Comparison of ENCODE assay signal across 9 cellular contexts in the genomic region with DNA sequence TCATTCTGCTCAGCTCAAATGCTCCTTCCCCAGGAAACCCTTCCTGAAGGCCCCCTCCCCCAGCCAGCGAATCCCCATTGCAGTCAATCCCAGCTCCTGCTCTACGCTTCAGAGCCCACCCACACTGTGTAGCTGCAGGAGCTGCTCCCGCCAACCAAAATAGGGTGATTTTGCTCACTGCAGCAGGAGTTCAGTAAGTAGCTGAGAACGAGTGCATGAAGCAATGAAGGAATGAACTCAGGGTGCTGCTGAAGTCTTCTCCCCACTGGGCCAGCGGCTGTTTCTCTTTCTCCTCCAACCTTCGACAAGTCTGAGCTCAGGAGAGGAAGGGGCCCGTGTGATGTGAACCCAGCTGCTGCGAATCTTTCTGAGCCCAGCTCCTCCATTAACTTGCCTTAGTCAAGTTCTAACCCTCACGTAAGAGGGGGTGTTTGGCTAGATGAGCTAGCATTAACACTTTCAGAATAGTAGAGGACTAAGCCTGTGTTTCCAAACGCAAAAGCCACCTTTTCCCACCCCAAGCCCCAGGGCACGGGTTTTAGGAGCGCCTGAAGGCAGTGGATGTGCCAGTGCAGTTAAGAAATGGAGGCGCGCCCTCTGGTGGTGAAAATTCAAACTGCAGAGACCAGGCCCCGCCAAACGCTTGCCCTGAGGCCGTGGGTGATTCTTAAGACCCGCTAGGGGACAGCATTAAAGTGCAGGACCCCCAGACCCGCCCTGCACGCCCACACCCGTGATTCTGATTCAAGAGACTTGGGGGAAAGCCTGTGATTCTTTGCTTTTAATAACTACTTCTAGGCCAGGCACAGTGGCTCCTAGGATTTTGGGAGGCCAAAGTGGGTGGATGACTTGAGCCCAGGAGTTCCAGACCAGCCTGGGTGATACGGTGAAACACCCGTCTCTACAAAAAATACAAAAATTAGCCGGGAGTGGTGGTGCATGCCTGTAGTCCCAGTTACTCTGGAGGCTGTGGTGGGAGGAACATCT. TPM values are rescaled to one million over a fixed set of nuclear protein-coding genes. Genes with fewer than 3 reads are reported as not detected.
A peak's percentile ranks its signal among the peaks of the same experiment; 100 is the strongest.
DNase-seq lines count a peak whose midpoint lies in the region; ATAC-seq and TF ChIP-seq lines count a peak whose summit lies in the region.
"Had no signal": no experiment of that assay in that cellular context is flagged by ENCODE, and none has a peak within 500 bp of the region (broad histone marks: within the 10 kb centered on the region; RNA-seq: fewer than 3 reads in every experiment).

No MANE protein-coding gene starts in this region.

- DNase-seq in COLO829 (ENCODE audit: low spot score) (peak; percentile 55), NCI-H2171 treated with DMSO at 0.1 percent for 48 hours (lab: John Stamatoyannopoulos, UW) (peak; percentile 26), esophagus muscularis mucosa (ENCODE audit: extremely low spot score) (no peak), thyroid gland (peak; percentile 29 to 47)
- peak; percentile 42 for DNase-seq in activated CD8-positive, alpha-beta memory T cell treated with anti-CD3 and anti-CD28 coated beads, Interleukin-2, amount 50 U/mL, for 24 hours (ENCODE audit: extremely low read depth)

- H3K27me3 ChIP-seq in esophagus muscularis mucosa (peaks cover 0 to 44% (median 2%) of the 10 kb centered on the region in 4 donors), neural cell (ENCODE audit: insufficient read depth, low read depth, low read length) (no peaks in the 10 kb centered on the region), thyroid gland (no peaks in the 10 kb centered on the region)

- no peak overlapping the region for H3K4me2 ChIP-seq in neural cell (ENCODE audit: low read length)

- WGBS in esophagus muscularis mucosa: 30% methylated on average over 24 of the region's 24 CpGs
- whole genome bisulfite sequencing in thyroid gland, 2 donors: 23 to 25% methylated on average over 22 to 24 of the region's 24 CpGs

- no peaks in the 10 kb centered on the region for H3K36me3 ChIP-seq in esophagus muscularis mucosa
- H3K36me3 ChIP-seq in neural cell (ENCODE audit: insufficient read depth, low read length): no peaks in the 10 kb centered on the region
- no peaks in the 10 kb centered on the region for H3K36me3 ChIP-seq in thyroid gland

- TF ChIP-seq CTCF in esophagus muscularis mucosa (IDR thresholded peaks at IDR 0.05) (peak; percentile 58 to 92 (median 75)), neural cell (IDR thresholded peaks at IDR 0.05; ENCODE audit: poor library complexity, severe bottlenecking) (peak; percentile 83), thyroid gland (IDR thresholded peaks at IDR 0.05) (peak; percentile 39 to 92 (median 63))

- H3K9me3 ChIP-seq in esophagus muscularis mucosa (peaks cover 0 to 10% (median 8%) of the 10 kb centered on the region in 4 donors), neural cell (ENCODE audit: low read length) (no peaks in the 10 kb centered on the region), thyroid gland (no peaks in the 10 kb centered on the region)

- ATAC-seq in GM21529 (IDR thresholded peaks at IDR 0.05; ENCODE audit: unreplicated experiment): peak; percentile 63
- no peak for ATAC-seq in GM21717 (IDR thresholded peaks at IDR 0.05; ENCODE audit: unreplicated experiment)

- H3K4me1 ChIP-seq in esophagus muscularis mucosa: no peaks in the 10 kb centered on the region
- H3K4me1 ChIP-seq in thyroid gland: no peaks in the 10 kb centered on the region

- H2AFZ ChIP-seq in neural cell (ENCODE audit: low read depth, low read length): no peak overlapping the region

- no peak for TF ChIP-seq POLR2A in esophagus muscularis mucosa (IDR thresholded peaks at IDR 0.05; ENCODE audit: low read depth)
- TF ChIP-seq POLR2A in thyroid gland (IDR thresholded peaks at IDR 0.05): no peak

- no peak overlapping the region for H3K27ac ChIP-seq in esophagus muscularis mucosa (replicated peaks in 1 of 4)
- no peak overlapping the region for H3K27ac ChIP-seq in neural cell (ENCODE audit: low read length)
- H3K27ac ChIP-seq in thyroid gland: no peak overlapping the region

- H3F3A ChIP-seq in neural cell (ENCODE audit: insufficient read depth, low read length, poor library complexity, severe bottlenecking): no peaks in the 10 kb centered on the region

- H3K9ac ChIP-seq in neural cell (ENCODE audit: low read length): no peak overlapping the region

- no peaks in the 10 kb centered on the region for H3K9me2 ChIP-seq in neural cell (ENCODE audit: insufficient read depth, low read length)

- H4K20me1 ChIP-seq in neural cell (ENCODE audit: insufficient read depth): no peaks in the 10 kb centered on the region

- TF ChIP-seq RAD21 in neural cell (conservative IDR thresholded peaks at IDR 0.05): peak; percentile 76

- no peak for TF ChIP-seq EP300 in esophagus muscularis mucosa (IDR thresholded peaks at IDR 0.05)
- TF ChIP-seq EP300 in neural cell (conservative IDR thresholded peaks at IDR 0.05; ENCODE audit: poor library complexity, severe bottlenecking): no peak

- H3K4me3 ChIP-seq in esophagus muscularis mucosa (no peak overlapping the region), neural cell (ENCODE audit: low read length) (no peak overlapping the region), thyroid gland (replicated peaks in 1 of 3) (no peak overlapping the region)

- H3K79me2 ChIP-seq in neural cell (replicated peaks; ENCODE audit: insufficient read depth, low read length): no peaks in the 10 kb centered on the region

- intact Hi-C loops in esophagus muscularis mucosa (cut with DNase I): no loop called here
- intact Hi-C loops in thyroid gland (cut with DNase I): no loop called here

TF ChIP-seq in neural cell, 6 proteins besides CTCF, POLR2A, EP300 and RAD21:
- TF ChIP-seq MXI1 (conservative IDR thresholded peaks at IDR 0.05; ENCODE audit: poor library complexity, severe bottlenecking) (no peak), TAF1 (IDR thresholded peaks at IDR 0.05; ENCODE audit: low read depth) (no peak), EZH2 (IDR thresholded peaks at IDR 0.05; ENCODE audit: borderline replicate concordance, insufficient read depth, low read length, poor library complexity, severe bottlenecking) (no peak), SMC3 (conservative IDR thresholded peaks at IDR 0.05; ENCODE audit: poor library complexity) (peak; percentile 81), POLR2AphosphoS5 (IDR thresholded peaks at IDR 0.05) (no peak)
- TF ChIP-seq, protein P1, sequence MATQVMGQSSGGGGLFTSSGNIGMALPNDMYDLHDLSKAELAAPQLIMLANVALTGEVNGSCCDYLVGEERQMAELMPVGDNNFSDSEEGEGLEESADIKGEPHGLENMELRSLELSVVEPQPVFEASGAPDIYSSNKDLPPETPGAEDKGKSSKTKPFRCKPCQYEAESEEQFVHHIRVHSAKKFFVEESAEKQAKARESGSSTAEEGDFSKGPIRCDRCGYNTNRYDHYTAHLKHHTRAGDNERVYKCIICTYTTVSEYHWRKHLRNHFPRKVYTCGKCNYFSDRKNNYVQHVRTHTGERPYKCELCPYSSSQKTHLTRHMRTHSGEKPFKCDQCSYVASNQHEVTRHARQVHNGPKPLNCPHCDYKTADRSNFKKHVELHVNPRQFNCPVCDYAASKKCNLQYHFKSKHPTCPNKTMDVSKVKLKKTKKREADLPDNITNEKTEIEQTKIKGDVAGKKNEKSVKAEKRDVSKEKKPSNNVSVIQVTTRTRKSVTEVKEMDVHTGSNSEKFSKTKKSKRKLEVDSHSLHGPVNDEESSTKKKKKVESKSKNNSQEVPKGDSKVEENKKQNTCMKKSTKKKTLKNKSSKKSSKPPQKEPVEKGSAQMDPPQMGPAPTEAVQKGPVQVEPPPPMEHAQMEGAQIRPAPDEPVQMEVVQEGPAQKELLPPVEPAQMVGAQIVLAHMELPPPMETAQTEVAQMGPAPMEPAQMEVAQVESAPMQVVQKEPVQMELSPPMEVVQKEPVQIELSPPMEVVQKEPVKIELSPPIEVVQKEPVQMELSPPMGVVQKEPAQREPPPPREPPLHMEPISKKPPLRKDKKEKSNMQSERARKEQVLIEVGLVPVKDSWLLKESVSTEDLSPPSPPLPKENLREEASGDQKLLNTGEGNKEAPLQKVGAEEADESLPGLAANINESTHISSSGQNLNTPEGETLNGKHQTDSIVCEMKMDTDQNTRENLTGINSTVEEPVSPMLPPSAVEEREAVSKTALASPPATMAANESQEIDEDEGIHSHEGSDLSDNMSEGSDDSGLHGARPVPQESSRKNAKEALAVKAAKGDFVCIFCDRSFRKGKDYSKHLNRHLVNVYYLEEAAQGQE (IDR thresholded peaks at IDR 0.05; ENCODE audit: borderline replicate concordance): no peak

RNA-seq across cellular contexts. Expression of a gene that starts 11.9 kb away (rescaled TPM):
- total RNA-seq in esophagus muscularis mucosa (not detected), thyroid gland (not detected)
- not detected in 2 replicates for polyA plus RNA-seq in neural cell
- not detected in 2 replicates for polyA minus RNA-seq in neural cell
- total RNA-seq: T-helper 1 cell treated with Interleukin-12 subunit alpha and Interleukin-12 subunit beta and Interleukin-4 antibody, amounts not matched to agents 30 ng/mL and 1 ng/mL, for 36 hours had no signal

RNA-seq across cellular contexts. Expression of a gene that starts 31.9 kb away (rescaled TPM):
- total RNA-seq in esophagus muscularis mucosa (1 to 10 TPM; 2.1 to 5.1 (median 3.7) TPM), thyroid gland (1 to 10 TPM; 1.3 to 6.6 (median 2.9) TPM)
- 4.7 TPM in 1 of 2 replicates, not detected in the other for polyA plus RNA-seq in neural cell
- polyA minus RNA-seq in neural cell: not detected in 2 replicates
- total RNA-seq: T-helper 1 cell treated with Interleukin-12 subunit alpha and Interleukin-12 subunit beta and Interleukin-4 antibody, amounts not matched to agents 30 ng/mL and 1 ng/mL, for 36 hours had no signal

RNA-seq across cellular contexts. Expression of a gene that starts 40.0 kb away (rescaled TPM):
- not detected for total RNA-seq in esophagus muscularis mucosa
- not detected in 2 replicates for polyA plus RNA-seq in neural cell
- not detected in 2 replicates for polyA minus RNA-seq in neural cell
- not detected for total RNA-seq in thyroid gland
- total RNA-seq: T-helper 1 cell treated with Interleukin-12 subunit alpha and Interleukin-12 subunit beta and Interleukin-4 antibody, amounts not matched to agents 30 ng/mL and 1 ng/mL, for 36 hours had no signal
